ENCODE assay signal across 26 cellular contexts in genomic region chr7:117674617-117675016, GRCh38.
DNase-seq lines count a peak whose midpoint lies in the region; ATAC-seq and TF ChIP-seq lines count a peak whose summit lies in the region.
"Had no signal": no experiment of that assay in that cellular context is flagged by ENCODE, and none has a peak within 500 bp of the region (broad histone marks: within the 10 kb centered on the region; RNA-seq: fewer than 3 reads in every experiment).

No MANE protein-coding gene starts in this region.

- no peak overlapping the region for H2AK5ac ChIP-seq in H9 (ENCODE audit: insufficient read length, low read length)

- H3K4me1 Mint-ChIP-seq in H9: peaks cover 62 to 64% of the 10 kb centered on the region in 2 experiments
- no peaks in the 10 kb centered on the region for H3K4me1 Mint-ChIP-seq in activated CD8-positive, alpha-beta memory T cell treated with anti-CD3 and anti-CD28 coated beads, Interleukin-2, amount 10 ng/mL, durations not matched to agents 7 days and 5 days
- peaks cover 31% of the 10 kb centered on the region for H3K4me1 Mint-ChIP-seq in nephron progenitor cell
- H3K4me1 Mint-ChIP-seq: activated naive CD4-positive, alpha-beta T cell treated with anti-CD3 and anti-CD28 coated beads, Interleukin-2, amount 50 U/mL, for 24 hours; immature natural killer cell had no signal

- no peak overlapping the region for H3T11ph ChIP-seq in H9 (ENCODE audit: low read length)

- H3K27ac ChIP-seq in H9 (ENCODE audit: insufficient read length, low read depth, low read length): no peak overlapping the region
- H3K27ac ChIP-seq: esophagus muscularis mucosa, ovary, skin epidermis, upper lobe of right lung had no signal

- H3K23me2 ChIP-seq in H9 (ENCODE audit: insufficient read length, low read depth, low read length, poor library complexity, severe bottlenecking): no peaks in the 10 kb centered on the region

- no peak overlapping the region for H4K8ac ChIP-seq in H9 (replicated peaks; ENCODE audit: insufficient read length, low read depth, low read length)

- no peak overlapping the region for H3K14ac ChIP-seq in H9 (ENCODE audit: insufficient read depth, low read length)

- H3K27me3 ChIP-seq in H9 (ENCODE audit: insufficient read depth, low read length) (no peaks in the 10 kb centered on the region), NT2/D1 (ENCODE audit: insufficient read depth, insufficient read length) (no peaks in the 10 kb centered on the region), HAP-1 (ENCODE audit: low read depth) (peaks cover 30% of the 10 kb centered on the region)
- H3K27me3 ChIP-seq: esophagus muscularis mucosa, ovary, Peyer's patch, upper lobe of right lung had no signal

- no peak overlapping the region for H2BK12ac ChIP-seq in H9 (ENCODE audit: insufficient read length, low read depth, low read length)

- H4K91ac ChIP-seq in H9 (ENCODE audit: insufficient read length, low read depth, low read length): no peak overlapping the region

- H2AFZ ChIP-seq in H9 (ENCODE audit: low read length): no peak overlapping the region

- TF ChIP-seq CTCF in H9 (conservative IDR thresholded peaks at IDR 0.05) (no peak), nephron progenitor cell (IDR thresholded peaks at IDR 0.05) (no peak)

- no peak overlapping the region for H2BK5ac ChIP-seq in H9 (ENCODE audit: insufficient read length, low read length)

- H4K20me1 ChIP-seq in H9 (ENCODE audit: control insufficient read depth, insufficient read depth, insufficient read length): no peaks in the 10 kb centered on the region

- H3K18ac ChIP-seq in H9 (ENCODE audit: insufficient read length, low read depth, low read length): no peak overlapping the region

- H3K4me3 Mint-ChIP-seq in H9 (no peak overlapping the region; a peak in 1 of 5 replicates), nephron progenitor cell (no peak overlapping the region)
- no peak overlapping the region for H3K4me3 Mint-ChIP-seq in activated CD8-positive, alpha-beta memory T cell treated with anti-CD3 and anti-CD28 coated beads, Interleukin-2, amount 10 ng/mL, durations not matched to agents 7 days and 5 days
- H3K4me3 Mint-ChIP-seq: activated CD8-positive, alpha-beta T cell treated with anti-CD3 and anti-CD28 coated beads, Interleukin-2, amount 10 ng/mL, durations not matched to agents 7 days and 5 days; activated naive CD4-positive, alpha-beta T cell treated with anti-CD3 and anti-CD28 coated beads, Interleukin-2, amount 50 U/mL, for 24 hours; brain; immature natural killer cell; neural crest cell had no signal

- no peaks in the 10 kb centered on the region for H3K27me3 Mint-ChIP-seq in H9 (ENCODE audit: low read depth)
- no peaks in the 10 kb centered on the region for H3K27me3 Mint-ChIP-seq in activated CD8-positive, alpha-beta memory T cell treated with anti-CD3 and anti-CD28 coated beads, Interleukin-2, amount 10 ng/mL, durations not matched to agents 7 days and 5 days
- no peaks in the 10 kb centered on the region for H3K27me3 Mint-ChIP-seq in nephron progenitor cell (ENCODE audit: low read depth, poor library complexity)
- H3K27me3 Mint-ChIP-seq: activated naive CD4-positive, alpha-beta T cell treated with anti-CD3 and anti-CD28 coated beads, Interleukin-2, amount 50 U/mL, for 24 hours had no signal

- no peaks in the 10 kb centered on the region for H3K79me2 ChIP-seq in H9 (ENCODE audit: insufficient read depth, low read length)

- H3K56ac ChIP-seq in H9 (ENCODE audit: insufficient read length, low read depth, low read length): no peak overlapping the region

- no peak overlapping the region for H2BK120ac ChIP-seq in H9 (ENCODE audit: low read depth, low read length, poor library complexity, severe bottlenecking)

- no peaks in the 10 kb centered on the region for H3K79me1 ChIP-seq in H9 (ENCODE audit: insufficient read depth, low read depth, low read length, poor library complexity, severe bottlenecking)

- WGBS in H9 (ENCODE audit: extremely low coverage, insufficient read length, low lambda C conversion rate): no CpG with 5 or more reads among the region's 3 CpGs

- no peak overlapping the region for H3K9ac ChIP-seq in H9 (ENCODE audit: extremely low read depth, insufficient read length, low read length)
- H3K9ac ChIP-seq in NT2/D1 (ENCODE audit: insufficient read length, low read depth): no peak overlapping the region

- H3K9me3 ChIP-seq in H9 (ENCODE audit: control insufficient read depth, low read depth, low read length) (no peaks in the 10 kb centered on the region), NT2/D1 (ENCODE audit: insufficient read depth, low read length) (no peaks in the 10 kb centered on the region), HAP-1 (no peaks in the 10 kb centered on the region)
- H3K9me3 ChIP-seq: esophagus muscularis mucosa, ovary, Peyer's patch, upper lobe of right lung had no signal

- no peak overlapping the region for H3K4me2 ChIP-seq in H9 (ENCODE audit: insufficient read depth, insufficient read length, low read length)

- H2BK20ac ChIP-seq in H9 (ENCODE audit: low read depth, low read length, poor library complexity, severe bottlenecking): no peak overlapping the region

- H3K4me3 ChIP-seq in NT2/D1 (ENCODE audit: insufficient read length, low read depth) (no peak overlapping the region), HAP-1 (no peak overlapping the region)
- H3K4me3 ChIP-seq: esophagus muscularis mucosa, GM12878, ovary, Peyer's patch, skin epidermis, upper lobe of right lung had no signal

- peaks cover 7% of the 10 kb centered on the region; the same call in 1 of the 2 replicates for H3K4me1 ChIP-seq in H9 (ENCODE audit: insufficient read depth, low read length)
- no peaks in the 10 kb centered on the region for H3K4me1 ChIP-seq in NT2/D1 (ENCODE audit: insufficient read depth, insufficient read length)
- H3K4me1 ChIP-seq in HAP-1: no peaks in the 10 kb centered on the region
- H3K4me1 ChIP-seq: Peyer's patch, upper lobe of right lung had no signal

- no peak overlapping the region for H4K5ac ChIP-seq in H9 (ENCODE audit: insufficient read length, low read depth, low read length)

- H3K23ac ChIP-seq in H9 (ENCODE audit: insufficient read length, low read depth, low read length): no peak overlapping the region

- no peaks in the 10 kb centered on the region for H3K36me3 ChIP-seq in NT2/D1 (ENCODE audit: insufficient read depth, insufficient read length, low read length)
- H3K36me3 ChIP-seq in HAP-1 (replicated peaks): no peaks in the 10 kb centered on the region
- H3K36me3 ChIP-seq: esophagus muscularis mucosa, ovary, Peyer's patch, upper lobe of right lung had no signal

- no peak for ATAC-seq in activated CD8-positive, alpha-beta memory T cell treated with anti-CD3 and anti-CD28 coated beads, Interleukin-2, amount 10 ng/mL, durations not matched to agents 7 days and 5 days
- ATAC-seq in GM18520 (IDR thresholded peaks at IDR 0.05; ENCODE audit: unreplicated experiment): no peak
- ATAC-seq: activated CD8-positive, alpha-beta T cell treated with anti-CD3 and anti-CD28 coated beads, Interleukin-2, amount 10 ng/mL, durations not matched to agents 7 days and 5 days had no signal

- H3K36me3 Mint-ChIP-seq in H9 (ENCODE audit: insufficient read depth in 1 of 3, low read depth in 3 of 3) (peaks cover 0 to 6% (median 0%) of the 10 kb centered on the region in 3 experiments; a peak in 2 of 7 replicates), nephron progenitor cell (ENCODE audit: low read depth) (no peaks in the 10 kb centered on the region)
- H3K36me3 Mint-ChIP-seq in activated CD8-positive, alpha-beta memory T cell treated with anti-CD3 and anti-CD28 coated beads, Interleukin-2, amount 10 ng/mL, durations not matched to agents 7 days and 5 days: no peaks in the 10 kb centered on the region
- H3K36me3 Mint-ChIP-seq: activated naive CD4-positive, alpha-beta T cell treated with anti-CD3 and anti-CD28 coated beads, Interleukin-2, amount 50 U/mL, for 24 hours; brain; immature natural killer cell had no signal

- H3K4ac ChIP-seq in H9 (ENCODE audit: low read depth, low read length): no peak overlapping the region

- H3K9me3 Mint-ChIP-seq in H9: peaks cover 0 to 3% of the 10 kb centered on the region in 2 experiments; a peak in 1 of 5 replicates
- no peaks in the 10 kb centered on the region for H3K9me3 Mint-ChIP-seq in activated CD8-positive, alpha-beta memory T cell treated with anti-CD3 and anti-CD28 coated beads, Interleukin-2, amount 10 ng/mL, durations not matched to agents 7 days and 5 days (ENCODE audit: low read depth)
- H3K9me3 Mint-ChIP-seq in nephron progenitor cell: no peaks in the 10 kb centered on the region
- H3K9me3 Mint-ChIP-seq: activated naive CD4-positive, alpha-beta T cell treated with anti-CD3 and anti-CD28 coated beads, Interleukin-2, amount 50 U/mL, for 24 hours; activated T-helper 2 cell treated with anti-CD3 and anti-CD28 coated beads, Interferon-gamma antibody, Interleukin-2, Interleukin-4, amounts not matched to agents 10 μg/mL and 5 μg/mL and 100 μg/mL, durations not matched to agents 14 hours and 24 hours and 36 hours; brain; neural crest cell had no signal

- DNase-seq in COLO668 (lab: John Stamatoyannopoulos, UW; ENCODE audit: unreplicated experiment) (peak; percentile 17), H9 (peak; percentile 41), NT2/D1 (ENCODE audit: low read depth, low spot score) (peak; percentile 63), iPS-NIHi11 (ENCODE audit: low spot score) (peak; percentile 52), nephron progenitor cell (no peak), HAP-1 (ENCODE audit: low spot score in 2 of 2) (no peak)
- DNase-seq in activated CD8-positive, alpha-beta memory T cell treated with anti-CD3 and anti-CD28 coated beads, Interleukin-2, amount 10 ng/mL, durations not matched to agents 7 days and 5 days: no peak
- DNase-seq: activated CD8-positive, alpha-beta T cell treated with anti-CD3 and anti-CD28 coated beads, Interleukin-2, amount 10 ng/mL, durations not matched to agents 7 days and 5 days; cerebellar nuclear complex; immature natural killer cell; left cardiac atrium; NCI-H1694 treated with DMSO at 0.1 percent for 48 hours; NCI-H524 treated with DMSO at 0.1 percent for 48 hours; ovary; Peyer's patch; retina; stimulated activated naive CD4-positive, alpha-beta T cell; upper lobe of right lung had no signal

- CTCF ChIA-PET in activated CD8-positive, alpha-beta memory T cell treated with anti-CD3 and anti-CD28 coated beads, Interleukin-2, amount 10 ng/mL, durations not matched to agents 7 days and 5 days (lab: Charles Lee): no interaction called here

- no peak overlapping the region for H2BK15ac ChIP-seq in H9 (ENCODE audit: low read depth, low read length)

- H3K27ac Mint-ChIP-seq in H9 (peak overlapping the region in 2 of 3 experiments; percentile 81 to 87; a peak in 3 of 7 replicates), nephron progenitor cell (no peak overlapping the region)
- no peak overlapping the region for H3K27ac Mint-ChIP-seq in activated CD8-positive, alpha-beta memory T cell treated with anti-CD3 and anti-CD28 coated beads, Interleukin-2, amount 10 ng/mL, durations not matched to agents 7 days and 5 days
- H3K27ac Mint-ChIP-seq: activated CD8-positive, alpha-beta T cell treated with anti-CD3 and anti-CD28 coated beads, Interleukin-2, amount 10 ng/mL, durations not matched to agents 7 days and 5 days; activated naive CD4-positive, alpha-beta T cell treated with anti-CD3 and anti-CD28 coated beads, Interleukin-2, amount 50 U/mL, for 24 hours; activated T-helper 2 cell treated with anti-CD3 and anti-CD28 coated beads, Interferon-gamma antibody, Interleukin-2, Interleukin-4, amounts not matched to agents 10 μg/mL and 5 μg/mL and 100 μg/mL, durations not matched to agents 14 hours and 24 hours and 36 hours; immature natural killer cell had no signal

- in situ Hi-C loops in HAP-1 (cut with MboI; ENCODE audit: low sequenced_read_pairs): no loop called here

Comparison
In these comparisons a context has a peak if more than half of its experiments do, and no peak if none do; other contexts are left out.
1. DNase-seq: peak in COLO668 (single experiment), H9 (single experiment), NT2/D1 (single experiment) and iPS-NIHi11 (single experiment); none in activated CD8-positive, alpha-beta memory T cell treated with anti-CD3 and anti-CD28 coated beads, Interleukin-2, amount 10 ng/mL, durations not matched to agents 7 days and 5 days (single experiment), nephron progenitor cell (single experiment) and HAP-1 (0 of 2).
2. H3K27ac Mint-ChIP-seq: peak in H9 (2 of 3); none in activated CD8-positive, alpha-beta memory T cell treated with anti-CD3 and anti-CD28 coated beads, Interleukin-2, amount 10 ng/mL, durations not matched to agents 7 days and 5 days (single experiment) and nephron progenitor cell (single experiment).